In the genomic region with DNA sequence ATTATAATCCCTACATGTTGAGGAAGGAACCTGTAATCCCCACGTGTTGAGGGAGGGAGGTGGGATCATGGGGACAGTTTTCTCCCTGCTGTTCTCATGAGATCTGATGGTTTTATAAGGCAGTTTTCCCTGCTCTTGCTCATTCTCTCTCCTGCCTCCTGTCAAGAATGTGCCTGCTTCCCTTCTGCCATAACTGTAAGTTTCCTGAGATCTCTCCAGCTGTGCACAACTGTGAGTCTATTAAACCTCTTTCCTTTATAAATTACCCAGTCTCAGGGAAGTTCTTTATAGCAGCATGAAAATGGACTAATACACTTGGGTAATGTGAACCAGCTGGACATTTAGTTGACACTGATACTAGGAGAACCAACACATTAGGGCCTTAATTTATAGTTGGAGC, we compare ENCODE assay signal across 24 cellular contexts. TPM values are rescaled to one million over a fixed set of nuclear protein-coding genes. Genes with fewer than 3 reads are reported as not detected.
A peak's percentile ranks its signal among the peaks of the same experiment; 100 is the strongest.
DNase-seq lines count a peak whose midpoint lies in the region; ATAC-seq, FAIRE-seq and TF ChIP-seq lines count a peak whose summit lies in the region.
"Had no signal": no experiment of that assay in that cellular context is flagged by ENCODE, and none has a peak within 500 bp of the region (broad histone marks: within the 10 kb centered on the region; RNA-seq: fewer than 3 reads in every experiment).

No MANE protein-coding gene starts in this region.

- TF ChIP-seq CTCF in nephron progenitor cell (IDR thresholded peaks at IDR 0.05) (no peak), chondrocyte (IDR thresholded peaks at IDR 0.05) (no peak)

- ATAC-seq in HG02973 (IDR thresholded peaks at IDR 0.05; ENCODE audit: unreplicated experiment) (no peak), GM19324 (IDR thresholded peaks at IDR 0.05; ENCODE audit: low FRiP score, unreplicated experiment) (no peak)
- ATAC-seq: A549, GM23338, HCT116 had no signal

- H3K27ac Mint-ChIP-seq in nephron progenitor cell (peak overlapping the region; percentile 17), chondrocyte (ENCODE audit: unreplicated experiment) (no peak overlapping the region)
- H3K27ac Mint-ChIP-seq: B cell; CD4-positive, alpha-beta memory T cell; GM23338; H9; HFFc6 had no signal

- peak overlapping the region; percentile 83 for H3K4me2 ChIP-seq in BLaER1
- H3K4me2 ChIP-seq: A549, GM23338 had no signal

- H3K9ac ChIP-seq in BLaER1, result no peak overlapping the region

- H3K27me3 Mint-ChIP-seq in nephron progenitor cell (ENCODE audit: low read depth, poor library complexity) (no peaks in the 10 kb centered on the region), chondrocyte (ENCODE audit: low read depth) (no peaks in the 10 kb centered on the region)

- peaks cover 42% of the 10 kb centered on the region for H3K4me1 ChIP-seq in BLaER1
- H3K4me1 ChIP-seq: A549 had no signal

- no peaks in the 10 kb centered on the region for H4K20me1 ChIP-seq in BLaER1

- H3K27me3 ChIP-seq in BLaER1, result no peaks in the 10 kb centered on the region

- no peak for DNase-seq in HTR-8/SVneo (ENCODE audit: insufficient read length, low spot score)
- peak; percentile 52 for DNase-seq in left kidney (ENCODE audit: low read depth, low spot score)
- no peak for DNase-seq in nephron progenitor cell
- no peak for DNase-seq in chondrocyte (ENCODE audit: low spot score)
- DNase-seq in RKO (ENCODE audit: low spot score), result no peak
- DNase-seq: 8988T; C1 segment of cervical spinal cord; Calu3; CD4-positive, alpha-beta memory T cell; COR-L47; DMS153; DND-41; H9 had no signal

- H3K9me3 ChIP-seq in BLaER1, result no peaks in the 10 kb centered on the region
- H3K9me3 ChIP-seq: A549 had no signal

- peak; percentile 31 for FAIRE-seq in HTR-8/SVneo (lab: Jason Lieb, UNC)
- FAIRE-seq: A549, G401.6, GM12892, GM19239 had no signal

- no peaks in the 10 kb centered on the region for H3K36me3 ChIP-seq in BLaER1

- H3K4me3 ChIP-seq in BLaER1, result no peak overlapping the region
- H3K4me3 ChIP-seq: A549, GM23338 had no signal

- H3K4me1 Mint-ChIP-seq in nephron progenitor cell, result peaks cover 17% of the 10 kb centered on the region
- H3K4me1 Mint-ChIP-seq in chondrocyte (ENCODE audit: low read depth), result no peaks in the 10 kb centered on the region
- H3K4me1 Mint-ChIP-seq: B cell; CD4-positive, alpha-beta memory T cell; GM23338; H9 had no signal

- H3K4me3 Mint-ChIP-seq in nephron progenitor cell (no peak overlapping the region), chondrocyte (ENCODE audit: unreplicated experiment) (no peak overlapping the region)
- H3K4me3 Mint-ChIP-seq: B cell; CD4-positive, alpha-beta memory T cell; GM23338; H9; HFFc6 had no signal

- H3K9me3 Mint-ChIP-seq in nephron progenitor cell, result no peaks in the 10 kb centered on the region
- peaks cover 6% of the 10 kb centered on the region for H3K9me3 Mint-ChIP-seq in chondrocyte (ENCODE audit: low read depth)
- H3K9me3 Mint-ChIP-seq: GM23338, H9, HFFc6 had no signal

- H3K27ac ChIP-seq in BLaER1, result peak overlapping the region; percentile 85
- H3K27ac ChIP-seq: A549 had no signal

- H3K36me3 Mint-ChIP-seq in nephron progenitor cell (ENCODE audit: low read depth) (no peaks in the 10 kb centered on the region), chondrocyte (ENCODE audit: low read depth) (no peaks in the 10 kb centered on the region)

RNA-seq across cellular contexts. Expression of a gene that starts 12.4 kb away (rescaled TPM):
- 17.7 to 21.1 TPM (median 18.5 TPM) in 3 replicates for total RNA-seq in chondrocyte
